In genomic region chr20:52269327-52269726, GRCh38 we compare ENCODE assay signal across 15 cellular contexts.
DNase-seq lines count a peak whose midpoint lies in the region; ATAC-seq, FAIRE-seq and TF ChIP-seq lines count a peak whose summit lies in the region.
"Had no signal": no experiment of that assay in that cellular context is flagged by ENCODE, and none has a peak within 500 bp of the region (broad histone marks: within the 10 kb centered on the region; RNA-seq: fewer than 3 reads in every experiment).

No MANE protein-coding gene starts in this region.

- no peak overlapping the region for H2AFZ ChIP-seq in GM23248
- 0 out of 2 replicates have a peak overlapping the region, but pooled peaks have one; percentile 52 for H2AFZ ChIP-seq in H1 (ENCODE audit: low read length)
- H2AFZ ChIP-seq: GM23338 had no signal

- 5 to 9% methylated on average over 7 of the region's 7 CpGs for WGBS in GM23248 (ENCODE audit: low coverage in 1 of 2, low lambda C conversion rate in 2 of 2, missing lambda C conversion rate in 2 of 2), 2 experiments
- 89% methylated on average over 7 of the region's 7 CpGs; no CpG with 5 or more reads in 1 of the 2 experiments for WGBS in H1 (ENCODE audit: extremely low coverage in 1 of 2, insufficient coverage in 1 of 2, insufficient read length in 1 of 2, insufficient replicate concordance in 2 of 2, low coverage in 1 of 2, low lambda C conversion rate in 2 of 2, missing lambda C conversion rate in 1 of 2), 2 experiments

- in situ Hi-C loops in GM23248 (cut with MboI) = no loop called here

- H3K36me3 ChIP-seq in A673 (ENCODE audit: insufficient read depth, low read length, poor library complexity, severe bottlenecking) (no peaks in the 10 kb centered on the region), GM23248 (ENCODE audit: low read depth) (no peaks in the 10 kb centered on the region), H1 (ENCODE audit: control insufficient read depth in 2 of 4, insufficient read depth in 4 of 4, low read length in 3 of 4) (no peaks in the 10 kb centered on the region)
- H3K36me3 ChIP-seq: breast epithelium had no signal

- H3K4me1 ChIP-seq in A673 (ENCODE audit: insufficient read depth, low read length, poor library complexity, severe bottlenecking) = peaks cover 61% of the 10 kb centered on the region
- H3K4me1 ChIP-seq in GM23248 (ENCODE audit: insufficient read depth) = peaks cover 20% of the 10 kb centered on the region
- H3K4me1 ChIP-seq in H1 (replicated peaks in 1 of 4; ENCODE audit: control insufficient read depth in 3 of 4, insufficient read depth in 4 of 4, low read length in 3 of 4) = no peaks in the 10 kb centered on the region
- H3K4me1 ChIP-seq: breast epithelium had no signal

- H3F3A ChIP-seq in GM23248 (ENCODE audit: insufficient read depth) = peaks cover 9% of the 10 kb centered on the region; the same call in 1 of the 2 replicates

- H3K4me2 ChIP-seq in GM23248 (ENCODE audit: unreplicated experiment) (peak overlapping the region; percentile 34), H1 (ENCODE audit: insufficient read depth in 1 of 2, low read depth in 2 of 2, low read length in 2 of 2) (no peak overlapping the region)
- H3K4me2 ChIP-seq: GM23338 had no signal

- ATAC-seq in HG02973 (IDR thresholded peaks at IDR 0.05; ENCODE audit: unreplicated experiment) = no peak
- ATAC-seq: GM23338; stimulated activated naive CD8-positive, alpha-beta T cell treated with anti-CD3 and anti-CD28 coated beads, Interleukin-15, amount 100 ng/mL, for 72 hours had no signal

- H2BK5ac ChIP-seq in H1 (ENCODE audit: low read depth, low read length) = no peak overlapping the region

- no peak overlapping the region for H4K5ac ChIP-seq in H1 (ENCODE audit: insufficient read length, low read depth, low read length)

- H3K23ac ChIP-seq in H1 (ENCODE audit: insufficient read length) = no peak overlapping the region

- BruUV-seq in A673 (replicated peaks; lab: Mats Ljungman, UMichigan) = no TSS peak

- H4K91ac ChIP-seq in H1 (replicated peaks; ENCODE audit: insufficient read length, low read length) = no peak overlapping the region

- peak; percentile 93 for DNase-seq in A673 (ENCODE audit: low spot score)
- DNase-seq in GM23248 = peak; percentile 50
- DNase-seq in NOMO-1 (lab: John Stamatoyannopoulos, UW; ENCODE audit: unreplicated experiment in 2 of 2) = peak; percentile 74 to 97
- no peak for DNase-seq in H1 (ENCODE audit: low read depth in 1 of 2, low spot score in 2 of 2)
- DNase-seq in stimulated activated CD4-positive, alpha-beta T cell treated with anti-CD3 and anti-CD28 coated beads, Interleukin-4, amount 100 ng/mL, for 24 hours = no peak
- DNase-seq in erythroblast (lab: John Stamatoyannopoulos, UW) = no peak
- DNase-seq in T1000 (lab: John Stamatoyannopoulos, UW) = no peak
- DNase-seq: activated T-cell treated with anti-CD3 and anti-CD28 coated beads for 4 hours; NCI-H2081; small intestine; stimulated activated naive CD8-positive, alpha-beta T cell treated with anti-CD3 and anti-CD28 coated beads, Interleukin-15, amount 100 ng/mL, for 72 hours had no signal

- H4K20me1 ChIP-seq in GM23248 (ENCODE audit: insufficient read depth) (no peaks in the 10 kb centered on the region), H1 (replicated peaks in 1 of 2; ENCODE audit: control insufficient read depth in 1 of 2, insufficient read depth in 2 of 2, low read length in 2 of 2) (no peaks in the 10 kb centered on the region)

- CTCF ChIA-PET in A673 (lab: Charles Lee) = interaction anchor here (1.1 kb wide), 1 partner anchor 43 kb away, joined by 6 read pairs; no protein-coding TSS in a partner anchor
- CTCF ChIA-PET in H1 (lab: Charles Lee; ENCODE audit: partially characterized antibody) = interaction anchor here (1.0 kb wide), 1 partner anchor 27 kb away, joined by 3 read pairs; no protein-coding TSS in a partner anchor

- no peaks in the 10 kb centered on the region for H3K9me2 ChIP-seq in GM23248 (ENCODE audit: insufficient read depth)

- H3K9me3 ChIP-seq in A673 (ENCODE audit: low read depth, low read length, poor library complexity, severe bottlenecking) (no peaks in the 10 kb centered on the region), GM23248 (ENCODE audit: low read depth) (no peaks in the 10 kb centered on the region), H1 (ENCODE audit: insufficient read depth in 2 of 2, low read depth in 1 of 2, low read length in 1 of 2) (no peaks in the 10 kb centered on the region)
- H3K9me3 ChIP-seq: breast epithelium had no signal

- no peak overlapping the region for H3K18ac ChIP-seq in H1 (ENCODE audit: extremely low read depth, low read length)

- no peak for TF ChIP-seq POLR2A in H1 (IDR thresholded peaks at IDR 0.05; ENCODE audit: control extremely low read depth in 1 of 2, low read depth in 2 of 2, low read length in 2 of 2)
- no peak for TF ChIP-seq POLR2A in erythroblast (IDR thresholded peaks at IDR 0.05; ENCODE audit: low read length)

- no peak overlapping the region for H2BK20ac ChIP-seq in H1 (ENCODE audit: low read length)

- H2BK15ac ChIP-seq in H1 (ENCODE audit: low read length) = no peak overlapping the region

- no peak overlapping the region for H2AK5ac ChIP-seq in H1 (ENCODE audit: low read depth, low read length)

- H3K56ac ChIP-seq in H1 (replicated peaks; ENCODE audit: insufficient read length, low read depth, low read length) = no peak overlapping the region

- no peak for TF ChIP-seq RAD21 in H1 (IDR thresholded peaks at IDR 0.05 in 1 of 2, conservative IDR thresholded peaks at IDR 0.05 in 1 of 2; ENCODE audit: low read depth in 2 of 2, low read length in 2 of 2)

- no peak overlapping the region for H3K14ac ChIP-seq in H1 (ENCODE audit: insufficient read length)

- FAIRE-seq in H1 (lab: Jason Lieb, UNC) = no peak
- FAIRE-seq: D721Med, small intestine had no signal

- H3K27ac ChIP-seq in A673 (ENCODE audit: low read depth, low read length, poor library complexity, severe bottlenecking) = peak overlapping the region; percentile 81
- no peak overlapping the region for H3K27ac ChIP-seq in GM23248
- H3K27ac ChIP-seq in H1 (ENCODE audit: low read depth, low read length) = no peak overlapping the region
- H3K27ac ChIP-seq: breast epithelium had no signal

- TF ChIP-seq CTCF in A673 (conservative IDR thresholded peaks at IDR 0.05; ENCODE audit: low read depth, low read length) = no peak
- TF ChIP-seq CTCF in H1 (IDR thresholded peaks at IDR 0.05; ENCODE audit: control extremely low read depth in 1 of 3, insufficient read depth in 1 of 3, low read depth in 1 of 3, low read length in 3 of 3) = no peak

- POLR2A ChIA-PET in A673 (lab: Charles Lee; ENCODE audit: low non-redundant PET) = no interaction called here
- POLR2A ChIA-PET in H1 (lab: Charles Lee; ENCODE audit: partially characterized antibody) = no interaction called here

- H3K9ac ChIP-seq in GM23248 = no peak overlapping the region
- H3K9ac ChIP-seq in H1 (replicated peaks in 1 of 4; ENCODE audit: extremely low read depth in 1 of 4, low read depth in 3 of 4, low read length in 3 of 4) = peak overlapping the region in 1 of 4 experiments; percentile 49; a peak in 1 of 7 replicates

- H3K79me2 ChIP-seq in GM23248 (ENCODE audit: insufficient read depth) (no peaks in the 10 kb centered on the region), H1 (ENCODE audit: control insufficient read depth in 1 of 2, insufficient read depth in 2 of 2, low read length in 2 of 2) (no peaks in the 10 kb centered on the region)

- no peak for TF ChIP-seq EP300 in H1 (IDR thresholded peaks at IDR 0.05; ENCODE audit: borderline replicate concordance in 1 of 2, low read depth in 2 of 2, low read length in 2 of 2)

- no peak overlapping the region for H2BK12ac ChIP-seq in H1 (ENCODE audit: low read depth, low read length)

- no peak overlapping the region for H4K8ac ChIP-seq in H1 (ENCODE audit: extremely low read depth, insufficient read depth, low read length)

- H3K79me1 ChIP-seq in H1 (ENCODE audit: low read depth, low read length) = no peaks in the 10 kb centered on the region

- H3K27me3 ChIP-seq in A673 (replicated peaks; ENCODE audit: insufficient read depth, low read depth, low read length, poor library complexity) (no peaks in the 10 kb centered on the region), GM23248 (replicated peaks; ENCODE audit: insufficient read depth) (no peaks in the 10 kb centered on the region), H1 (replicated peaks in 1 of 4; ENCODE audit: control insufficient read depth in 3 of 4, extremely low read depth in 1 of 4, insufficient read depth in 3 of 4, low read length in 3 of 4) (no peaks in the 10 kb centered on the region)
- H3K27me3 ChIP-seq: breast epithelium had no signal

- intact Hi-C loops in A673 (cut with micrococcal nuclease; ENCODE audit: unreplicated experiment) = loop anchor here (2.0 kb wide), 2 partner anchors 299 to 1193 kb away; no protein-coding TSS in a partner anchor

- no peak overlapping the region for H3K4ac ChIP-seq in H1 (replicated peaks; ENCODE audit: insufficient read length, low read depth, low read length)

- H2BK120ac ChIP-seq in H1 (replicated peaks; ENCODE audit: low read depth, low read length) = no peak overlapping the region

- no peaks in the 10 kb centered on the region for H3K23me2 ChIP-seq in H1 (ENCODE audit: low read depth, low read length)

- H3K4me3 ChIP-seq in A673 (ENCODE audit: low read depth, low read length, poor library complexity, severe bottlenecking) (no peak overlapping the region), GM23248 (no peak overlapping the region), H1 (ENCODE audit: extremely low read depth in 1 of 4, insufficient read depth in 2 of 4, low read depth in 3 of 4, low read length in 4 of 4) (no peak overlapping the region)
- H3K4me3 ChIP-seq: breast epithelium, GM23338 had no signal

TF ChIP-seq in H1, 55 proteins besides CTCF, POLR2A, EP300 and RAD21:
- no peak for TF ChIP-seq SIN3A (conservative IDR thresholded peaks at IDR 0.05 in 1 of 2, IDR thresholded peaks at IDR 0.05 in 1 of 2; ENCODE audit: low read depth in 1 of 2, low read length in 2 of 2)
- TF ChIP-seq FOSL1 (IDR thresholded peaks at IDR 0.05; ENCODE audit: insufficient read depth, low read depth, low read length) = no peak
- TF ChIP-seq SRF (IDR thresholded peaks at IDR 0.05; ENCODE audit: low read depth, low read length) = no peak
- TF ChIP-seq BRCA1 (IDR thresholded peaks at IDR 0.05; ENCODE audit: low read depth, low read length) = no peak
- TF ChIP-seq NRF1 (IDR thresholded peaks at IDR 0.05; ENCODE audit: low read depth, low read length) = no peak
- no peak for TF ChIP-seq SP4 (IDR thresholded peaks at IDR 0.05; ENCODE audit: low read length)
- no peak for TF ChIP-seq NANOG (IDR thresholded peaks at IDR 0.05; ENCODE audit: insufficient read depth, low read depth, low read length, poor library complexity, severe bottlenecking)
- no peak for TF ChIP-seq KDM1A (IDR thresholded peaks at IDR 0.05; ENCODE audit: borderline replicate concordance, low read length)
- TF ChIP-seq GTF2F1 (IDR thresholded peaks at IDR 0.05; ENCODE audit: borderline replicate concordance, low read depth, low read length) = no peak
- no peak for TF ChIP-seq MAFK (IDR thresholded peaks at IDR 0.05; ENCODE audit: low read depth, low read length)
- no peak for TF ChIP-seq RBBP5 (IDR thresholded peaks at IDR 0.05; ENCODE audit: borderline replicate concordance, low read depth, low read length)
- TF ChIP-seq KDM4A (IDR thresholded peaks at IDR 0.05; ENCODE audit: low read depth, low read length, severe bottlenecking) = no peak

Comparison
In these comparisons a context has a peak if more than half of its experiments do, and no peak if none do; other contexts are left out.
1. DNase-seq: peak in A673 (single experiment), GM23248 (single experiment) and NOMO-1 (2 of 2); none in H1 (0 of 2), stimulated activated CD4-positive, alpha-beta T cell treated with anti-CD3 and anti-CD28 coated beads, Interleukin-4, amount 100 ng/mL, for 24 hours (single experiment), erythroblast (0 of 2) and T1000 (single experiment).